1 cellular context compared by ENCODE assay signal in genomic region chr4:158811704-158812103, GRCh38.
TF ChIP-seq lines count a peak whose summit lies in the region.

No MANE protein-coding gene starts in this region.

TF ChIP-seq in SK-N-SH, 30 proteins besides CTCF, POLR2A, EP300 and RAD21 (continued from another document):
- TF ChIP-seq SMC3 (IDR thresholded peaks at IDR 0.05; ENCODE audit: low read depth, low read length) (no peak), NRF1 (IDR thresholded peaks at IDR 0.05; ENCODE audit: low read depth, low read length) (no peak), MAX (IDR thresholded peaks at IDR 0.05; ENCODE audit: low read depth) (no peak), NFIC (IDR thresholded peaks at IDR 0.05; ENCODE audit: borderline replicate concordance) (no peak), FOXJ3 (CRISPR knock-in tag; IDR thresholded peaks at IDR 0.05) (no peak)
TF ChIP-seq in SK-N-SH: peak in this region for 0.
